14 cellular contexts compared by ENCODE assay signal in the genomic region with DNA sequence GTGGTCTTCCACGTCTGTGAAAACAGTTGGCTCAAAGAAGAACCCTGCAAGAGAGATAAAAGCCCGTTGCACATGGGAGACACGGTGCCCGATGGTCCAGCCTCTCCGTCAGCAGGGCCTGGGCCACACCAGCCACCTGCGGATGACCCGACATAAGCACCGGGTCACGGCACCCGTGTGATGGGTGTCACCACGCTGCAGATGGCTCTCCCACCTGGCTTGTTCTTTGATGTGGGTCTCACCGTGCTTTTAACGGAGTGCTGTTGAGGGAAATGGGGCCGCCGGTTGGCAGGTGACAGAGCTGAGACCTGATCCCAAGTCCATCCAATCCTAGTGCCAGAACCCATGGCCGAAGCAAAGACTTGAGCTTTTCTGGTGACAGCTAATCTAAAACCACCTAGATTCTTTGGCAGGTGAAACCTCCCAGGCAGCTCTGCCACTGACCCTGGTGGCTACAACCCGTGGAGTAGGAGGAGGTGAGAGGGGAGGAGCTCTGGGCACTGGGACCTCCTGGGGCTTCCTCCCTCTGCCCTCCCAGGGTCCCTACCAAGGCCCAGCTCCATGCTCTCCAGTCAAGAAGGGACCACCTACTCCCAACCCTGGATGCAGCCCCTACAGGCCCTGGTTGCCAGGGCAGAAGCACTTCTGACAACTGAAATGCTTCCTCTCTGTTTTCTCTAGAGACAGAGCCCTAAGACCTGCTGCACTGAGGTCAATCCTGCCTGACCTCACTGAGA.
"Had no signal": no experiment of that assay in that cellular context is flagged by ENCODE, and none has a peak within 500 bp of the region (broad histone marks: within the 10 kb centered on the region; RNA-seq: fewer than 3 reads in every experiment).

No MANE protein-coding gene starts in this region.

- H3K27me3 ChIP-seq: uterus had no signal

- H3K9me3 ChIP-seq: uterus had no signal

- H3K4me3 ChIP-seq: uterus had no signal

- H3K27ac ChIP-seq: epithelial cell of prostate, uterus had no signal

- H3K27me3 Mint-ChIP-seq: activated CD4-positive, alpha-beta T cell treated with anti-CD3 and anti-CD28 coated beads, Interleukin-2, amount 10 ng/mL, durations not matched to agents 7 days and 5 days; activated naive CD4-positive, alpha-beta T cell treated with anti-CD3 and anti-CD28 coated beads, Interleukin-2, amount 10 ng/mL, durations not matched to agents 7 days and 5 days; stimulated activated naive CD8-positive, alpha-beta T cell treated with anti-CD3 and anti-CD28 coated beads, Interleukin-15, amount 100 ng/mL, for 72 hours had no signal

- H3K4me1 Mint-ChIP-seq: activated CD4-positive, alpha-beta T cell treated with anti-CD3 and anti-CD28 coated beads, Interleukin-2, amount 10 ng/mL, durations not matched to agents 7 days and 5 days; activated naive CD4-positive, alpha-beta T cell treated with anti-CD3 and anti-CD28 coated beads, Interleukin-2, amount 10 ng/mL, durations not matched to agents 7 days and 5 days; immature natural killer cell; stimulated activated naive CD8-positive, alpha-beta T cell treated with anti-CD3 and anti-CD28 coated beads, Interleukin-15, amount 100 ng/mL, for 72 hours; WTC11 had no signal

- ATAC-seq: WTC11 had no signal

- H3K9me3 Mint-ChIP-seq: activated CD4-positive, alpha-beta T cell treated with anti-CD3 and anti-CD28 coated beads, Interleukin-2, amount 10 ng/mL, durations not matched to agents 7 days and 5 days; activated naive CD4-positive, alpha-beta T cell treated with anti-CD3 and anti-CD28 coated beads, Interleukin-2, amount 10 ng/mL, durations not matched to agents 7 days and 5 days; activated T-helper 1 cell treated with anti-CD3 and anti-CD28 coated beads, Interleukin-12 subunit alpha, Interleukin-12 subunit beta, Interleukin-2, Interleukin-4 antibody, amounts not matched to agents 30 ng/mL and 10 ng/mL and 1 ng/mL, durations not matched to agents 14 hours and 24 hours and 36 hours; immature natural killer cell; nephron; stimulated activated naive CD8-positive, alpha-beta T cell treated with anti-CD3 and anti-CD28 coated beads, Interleukin-15, amount 100 ng/mL, for 72 hours; T-helper 1 cell treated with Interleukin-12 subunit alpha and Interleukin-12 subunit beta and Interleukin-4 antibody, amounts not matched to agents 30 μg/mL and 1 μg/mL, for 36 hours; WTC11 had no signal

- DNase-seq: activated CD4-positive, alpha-beta T cell treated with anti-CD3 and anti-CD28 coated beads, Interleukin-2, amount 10 ng/mL, durations not matched to agents 7 days and 5 days; activated naive CD4-positive, alpha-beta T cell treated with anti-CD3 and anti-CD28 coated beads, Interleukin-2, amount 10 ng/mL, durations not matched to agents 7 days and 5 days; caudate nucleus; cortex of kidney; effector CD8-positive, alpha-beta T cell; immature natural killer cell; stimulated activated CD4-positive, alpha-beta T cell treated with anti-CD3 and anti-CD28 coated beads, Interleukin-4, amount 100 ng/mL, for 4 hours; uterus had no signal

- H3K4me1 ChIP-seq: uterus had no signal

- H3K36me3 Mint-ChIP-seq: activated naive CD4-positive, alpha-beta T cell treated with anti-CD3 and anti-CD28 coated beads, Interleukin-2, amount 10 ng/mL, durations not matched to agents 7 days and 5 days; immature natural killer cell; WTC11 had no signal

- H3K4me3 Mint-ChIP-seq: activated CD4-positive, alpha-beta T cell treated with anti-CD3 and anti-CD28 coated beads, Interleukin-2, amount 10 ng/mL, durations not matched to agents 7 days and 5 days; activated naive CD4-positive, alpha-beta T cell treated with anti-CD3 and anti-CD28 coated beads, Interleukin-2, amount 10 ng/mL, durations not matched to agents 7 days and 5 days; activated T-helper 1 cell treated with anti-CD3 and anti-CD28 coated beads, Interleukin-12 subunit alpha, Interleukin-12 subunit beta, Interleukin-2, Interleukin-4 antibody, amounts not matched to agents 30 ng/mL and 10 ng/mL and 1 ng/mL, durations not matched to agents 14 hours and 24 hours and 36 hours; immature natural killer cell; nephron; stimulated activated naive CD8-positive, alpha-beta T cell treated with anti-CD3 and anti-CD28 coated beads, Interleukin-15, amount 100 ng/mL, for 72 hours; T-helper 1 cell treated with Interleukin-12 subunit alpha and Interleukin-12 subunit beta and Interleukin-4 antibody, amounts not matched to agents 30 μg/mL and 1 μg/mL, for 36 hours; WTC11 had no signal

- H3K27ac Mint-ChIP-seq: activated CD4-positive, alpha-beta T cell treated with anti-CD3 and anti-CD28 coated beads, Interleukin-2, amount 10 ng/mL, durations not matched to agents 7 days and 5 days; activated naive CD4-positive, alpha-beta T cell treated with anti-CD3 and anti-CD28 coated beads, Interleukin-2, amount 10 ng/mL, durations not matched to agents 7 days and 5 days; activated T-helper 1 cell treated with anti-CD3 and anti-CD28 coated beads, Interleukin-12 subunit alpha, Interleukin-12 subunit beta, Interleukin-2, Interleukin-4 antibody, amounts not matched to agents 30 ng/mL and 10 ng/mL and 1 ng/mL, durations not matched to agents 14 hours and 24 hours and 36 hours; immature natural killer cell; nephron; T-helper 1 cell treated with Interleukin-12 subunit alpha and Interleukin-12 subunit beta and Interleukin-4 antibody, amounts not matched to agents 30 μg/mL and 1 μg/mL, for 36 hours; WTC11 had no signal

- H3K36me3 ChIP-seq: uterus had no signal
